Comparison of ENCODE assay signal across 1 cellular context in genomic region chr2:61671561-61672315, GRCh38.
TF ChIP-seq lines count a peak whose summit lies in the region.

No MANE protein-coding gene starts in this region.

TF ChIP-seq in HCT116, 20 proteins besides CTCF, POLR2A, EP300 and RAD21 (continued from another document):
- TF ChIP-seq, protein P1, sequence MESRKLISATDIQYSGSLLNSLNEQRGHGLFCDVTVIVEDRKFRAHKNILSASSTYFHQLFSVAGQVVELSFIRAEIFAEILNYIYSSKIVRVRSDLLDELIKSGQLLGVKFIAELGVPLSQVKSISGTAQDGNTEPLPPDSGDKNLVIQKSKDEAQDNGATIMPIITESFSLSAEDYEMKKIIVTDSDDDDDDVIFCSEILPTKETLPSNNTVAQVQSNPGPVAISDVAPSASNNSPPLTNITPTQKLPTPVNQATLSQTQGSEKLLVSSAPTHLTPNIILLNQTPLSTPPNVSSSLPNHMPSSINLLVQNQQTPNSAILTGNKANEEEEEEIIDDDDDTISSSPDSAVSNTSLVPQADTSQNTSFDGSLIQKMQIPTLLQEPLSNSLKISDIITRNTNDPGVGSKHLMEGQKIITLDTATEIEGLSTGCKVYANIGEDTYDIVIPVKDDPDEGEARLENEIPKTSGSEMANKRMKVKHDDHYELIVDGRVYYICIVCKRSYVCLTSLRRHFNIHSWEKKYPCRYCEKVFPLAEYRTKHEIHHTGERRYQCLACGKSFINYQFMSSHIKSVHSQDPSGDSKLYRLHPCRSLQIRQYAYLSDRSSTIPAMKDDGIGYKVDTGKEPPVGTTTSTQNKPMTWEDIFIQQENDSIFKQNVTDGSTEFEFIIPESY (IDR thresholded peaks at IDR 0.05; ENCODE audit: extremely low read depth, insufficient replicate concordance, low read length): no peak
- TF ChIP-seq EGR1 (IDR thresholded peaks at IDR 0.05; ENCODE audit: low read depth) (no peak), ZNF274 (IDR thresholded peaks at IDR 0.05; ENCODE audit: low read depth, low read length) (no peak), ZFX (IDR thresholded peaks at IDR 0.05) (no peak), FOSL1 (IDR thresholded peaks at IDR 0.05; ENCODE audit: low read depth) (no peak), TCF7L2 (IDR thresholded peaks at IDR 0.05; ENCODE audit: borderline replicate concordance, extremely low read depth, insufficient read depth, insufficient read length) (no peak)
- TF ChIP-seq, protein P2, sequence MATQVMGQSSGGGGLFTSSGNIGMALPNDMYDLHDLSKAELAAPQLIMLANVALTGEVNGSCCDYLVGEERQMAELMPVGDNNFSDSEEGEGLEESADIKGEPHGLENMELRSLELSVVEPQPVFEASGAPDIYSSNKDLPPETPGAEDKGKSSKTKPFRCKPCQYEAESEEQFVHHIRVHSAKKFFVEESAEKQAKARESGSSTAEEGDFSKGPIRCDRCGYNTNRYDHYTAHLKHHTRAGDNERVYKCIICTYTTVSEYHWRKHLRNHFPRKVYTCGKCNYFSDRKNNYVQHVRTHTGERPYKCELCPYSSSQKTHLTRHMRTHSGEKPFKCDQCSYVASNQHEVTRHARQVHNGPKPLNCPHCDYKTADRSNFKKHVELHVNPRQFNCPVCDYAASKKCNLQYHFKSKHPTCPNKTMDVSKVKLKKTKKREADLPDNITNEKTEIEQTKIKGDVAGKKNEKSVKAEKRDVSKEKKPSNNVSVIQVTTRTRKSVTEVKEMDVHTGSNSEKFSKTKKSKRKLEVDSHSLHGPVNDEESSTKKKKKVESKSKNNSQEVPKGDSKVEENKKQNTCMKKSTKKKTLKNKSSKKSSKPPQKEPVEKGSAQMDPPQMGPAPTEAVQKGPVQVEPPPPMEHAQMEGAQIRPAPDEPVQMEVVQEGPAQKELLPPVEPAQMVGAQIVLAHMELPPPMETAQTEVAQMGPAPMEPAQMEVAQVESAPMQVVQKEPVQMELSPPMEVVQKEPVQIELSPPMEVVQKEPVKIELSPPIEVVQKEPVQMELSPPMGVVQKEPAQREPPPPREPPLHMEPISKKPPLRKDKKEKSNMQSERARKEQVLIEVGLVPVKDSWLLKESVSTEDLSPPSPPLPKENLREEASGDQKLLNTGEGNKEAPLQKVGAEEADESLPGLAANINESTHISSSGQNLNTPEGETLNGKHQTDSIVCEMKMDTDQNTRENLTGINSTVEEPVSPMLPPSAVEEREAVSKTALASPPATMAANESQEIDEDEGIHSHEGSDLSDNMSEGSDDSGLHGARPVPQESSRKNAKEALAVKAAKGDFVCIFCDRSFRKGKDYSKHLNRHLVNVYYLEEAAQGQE (IDR thresholded peaks at IDR 0.05; ENCODE audit: low read depth): no peak
